In genomic region chr4:187251896-187252295, GRCh38 we compare ENCODE assay signal across 16 cellular contexts.
"Had no signal": no experiment of that assay in that cellular context is flagged by ENCODE, and none has a peak within 500 bp of the region (broad histone marks: within the 10 kb centered on the region; RNA-seq: fewer than 3 reads in every experiment).

No MANE protein-coding gene starts in this region.

- H3K4me3 ChIP-seq: cardiac muscle cell, ovary had no signal

- H3K4me3 Mint-ChIP-seq: activated naive CD8-positive, alpha-beta T cell treated with anti-CD3 and anti-CD28 coated beads for 36 hours; neural crest cell; type B pancreatic cell had no signal

- DNase-seq: activated CD4-positive, alpha-beta T cell treated with anti-CD3 and anti-CD28 coated beads, Interleukin-2, amount 50 U/mL, for 48 hours; activated CD4-positive, CD25-positive, alpha-beta regulatory T cell treated with anti-CD3 and anti-CD28 coated beads, Interleukin-2, amount 50 U/mL, for 72 hours; activated gamma-delta T cell treated with Interleukin-2 at 50 U/mL for 16 hours; activated naive CD8-positive, alpha-beta T cell treated with anti-CD3 and anti-CD28 coated beads for 36 hours; activated T-cell treated with anti-CD3 and anti-CD28 coated beads, Interleukin-2, amount 50 U/mL, for 48 hours; cortex of kidney; erythroblast; hippocampal formation; kidney glomerular epithelial cell; ovary; stimulated activated CD4-positive, alpha-beta T cell treated with anti-CD3 and anti-CD28 coated beads, Interleukin-2, amount 100 ng/mL, for 48 hours; stimulated activated naive CD4-positive, alpha-beta T cell treated with Interleukin-2 at 50 U/mL for 16 hours; T-helper 2 cell had no signal

- H3K27ac Mint-ChIP-seq: activated naive CD8-positive, alpha-beta T cell treated with anti-CD3 and anti-CD28 coated beads for 36 hours; type B pancreatic cell had no signal

- H3K27me3 Mint-ChIP-seq: activated naive CD8-positive, alpha-beta T cell treated with anti-CD3 and anti-CD28 coated beads for 36 hours had no signal

- H3K36me3 Mint-ChIP-seq: activated naive CD8-positive, alpha-beta T cell treated with anti-CD3 and anti-CD28 coated beads for 36 hours; type B pancreatic cell had no signal

- H3K4me1 Mint-ChIP-seq: activated naive CD8-positive, alpha-beta T cell treated with anti-CD3 and anti-CD28 coated beads for 36 hours had no signal

- H3K9me3 Mint-ChIP-seq: type B pancreatic cell had no signal
